ENCODE assay signal across 1 cellular context in the genomic region with DNA sequence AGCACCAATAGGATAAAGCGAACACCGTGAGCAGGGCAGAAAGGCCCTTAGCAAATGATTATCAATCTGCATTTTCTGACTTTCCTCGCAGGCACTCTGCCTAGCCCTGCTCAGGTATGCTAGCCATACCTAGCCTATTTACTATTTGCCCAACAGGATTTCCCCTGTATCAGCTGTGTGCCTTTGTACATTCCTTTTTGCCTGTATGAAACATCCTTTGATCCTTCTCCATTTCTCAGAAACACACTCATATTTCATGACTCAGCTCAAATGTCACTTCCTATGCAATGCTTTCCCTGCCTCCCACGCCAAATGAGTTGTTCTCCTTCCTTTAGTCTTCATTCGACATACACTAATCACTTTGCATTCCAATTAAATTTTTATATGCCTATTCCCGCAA.
TF ChIP-seq lines count a peak whose summit lies in the region.

No MANE protein-coding gene starts in this region.

TF ChIP-seq in HCT116, 20 proteins besides CTCF, POLR2A, EP300 and RAD21 (continued from another document):
- TF ChIP-seq, protein P1, sequence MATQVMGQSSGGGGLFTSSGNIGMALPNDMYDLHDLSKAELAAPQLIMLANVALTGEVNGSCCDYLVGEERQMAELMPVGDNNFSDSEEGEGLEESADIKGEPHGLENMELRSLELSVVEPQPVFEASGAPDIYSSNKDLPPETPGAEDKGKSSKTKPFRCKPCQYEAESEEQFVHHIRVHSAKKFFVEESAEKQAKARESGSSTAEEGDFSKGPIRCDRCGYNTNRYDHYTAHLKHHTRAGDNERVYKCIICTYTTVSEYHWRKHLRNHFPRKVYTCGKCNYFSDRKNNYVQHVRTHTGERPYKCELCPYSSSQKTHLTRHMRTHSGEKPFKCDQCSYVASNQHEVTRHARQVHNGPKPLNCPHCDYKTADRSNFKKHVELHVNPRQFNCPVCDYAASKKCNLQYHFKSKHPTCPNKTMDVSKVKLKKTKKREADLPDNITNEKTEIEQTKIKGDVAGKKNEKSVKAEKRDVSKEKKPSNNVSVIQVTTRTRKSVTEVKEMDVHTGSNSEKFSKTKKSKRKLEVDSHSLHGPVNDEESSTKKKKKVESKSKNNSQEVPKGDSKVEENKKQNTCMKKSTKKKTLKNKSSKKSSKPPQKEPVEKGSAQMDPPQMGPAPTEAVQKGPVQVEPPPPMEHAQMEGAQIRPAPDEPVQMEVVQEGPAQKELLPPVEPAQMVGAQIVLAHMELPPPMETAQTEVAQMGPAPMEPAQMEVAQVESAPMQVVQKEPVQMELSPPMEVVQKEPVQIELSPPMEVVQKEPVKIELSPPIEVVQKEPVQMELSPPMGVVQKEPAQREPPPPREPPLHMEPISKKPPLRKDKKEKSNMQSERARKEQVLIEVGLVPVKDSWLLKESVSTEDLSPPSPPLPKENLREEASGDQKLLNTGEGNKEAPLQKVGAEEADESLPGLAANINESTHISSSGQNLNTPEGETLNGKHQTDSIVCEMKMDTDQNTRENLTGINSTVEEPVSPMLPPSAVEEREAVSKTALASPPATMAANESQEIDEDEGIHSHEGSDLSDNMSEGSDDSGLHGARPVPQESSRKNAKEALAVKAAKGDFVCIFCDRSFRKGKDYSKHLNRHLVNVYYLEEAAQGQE (IDR thresholded peaks at IDR 0.05; ENCODE audit: low read depth): no peak
- TF ChIP-seq YY1 (IDR thresholded peaks at IDR 0.05; ENCODE audit: extremely low read depth, insufficient replicate concordance, low read depth, low read length) (no peak), ZNF274 (IDR thresholded peaks at IDR 0.05; ENCODE audit: low read depth, low read length) (no peak), SP1 (IDR thresholded peaks at IDR 0.05; ENCODE audit: low read depth) (no peak), POLR2AphosphoS5 (IDR thresholded peaks at IDR 0.05; ENCODE audit: low read depth, low read length) (peak; percentile 70)
- TF ChIP-seq, protein P2, sequence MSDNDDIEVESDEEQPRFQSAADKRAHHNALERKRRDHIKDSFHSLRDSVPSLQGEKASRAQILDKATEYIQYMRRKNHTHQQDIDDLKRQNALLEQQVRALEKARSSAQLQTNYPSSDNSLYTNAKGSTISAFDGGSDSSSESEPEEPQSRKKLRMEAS (IDR thresholded peaks at IDR 0.05): no peak
